Comparison of ENCODE assay signal across 19 cellular contexts in genomic region chr22:49628351-49629023, GRCh38.
DNase-seq lines count a peak whose midpoint lies in the region; ATAC-seq and TF ChIP-seq lines count a peak whose summit lies in the region.
"Had no signal": no experiment of that assay in that cellular context is flagged by ENCODE, and none has a peak within 500 bp of the region (broad histone marks: within the 10 kb centered on the region; RNA-seq: fewer than 3 reads in every experiment).

No MANE protein-coding gene starts in this region.

- H3K36me3 ChIP-seq in HEK293 (ENCODE audit: control insufficient read depth in 2 of 2, insufficient read depth in 1 of 2, low read length in 2 of 2), result no peaks in the 10 kb centered on the region
- H3K36me3 ChIP-seq: colonic mucosa, vagina, WERI-Rb-1 had no signal

- POLR2A ChIA-PET in HEK293 (lab: Yijun Ruan, JAX), result no interaction called here

- no peaks in the 10 kb centered on the region for H3K9me3 ChIP-seq in HEK293 (ENCODE audit: control insufficient read depth, insufficient read depth, low read depth, low read length)
- H3K9me3 ChIP-seq: colonic mucosa, vagina had no signal

- no peak for TF ChIP-seq CTCF in HEK293 (tag by site-specific recombination; IDR thresholded peaks at IDR 0.05)

- no peak overlapping the region for H3K27ac ChIP-seq in HEK293 (ENCODE audit: extremely low read depth, low read depth, low read length)
- H3K27ac ChIP-seq: colonic mucosa, foreskin keratinocyte, HL-60, vagina, WERI-Rb-1 had no signal

- no peak for ATAC-seq in GM18861 (IDR thresholded peaks at IDR 0.05; ENCODE audit: unreplicated experiment)
- ATAC-seq: activated T-cell treated with anti-CD3 and anti-CD28 coated beads, Interleukin-2, amount 50 U/mL, for 4 hours; foreskin keratinocyte had no signal

- peak; percentile 82 for DNase-seq in ELF-1 (ENCODE audit: low read depth, low spot score)
- peak; percentile 33 for DNase-seq in cerebellum (ENCODE audit: low spot score)
- DNase-seq in retina, result peak; percentile 93
- no peak for DNase-seq in NCI-H1417 (lab: John Stamatoyannopoulos, UW)
- no peak for DNase-seq in NCI-H82 treated with DMSO at 0.1 percent for 48 hours (lab: John Stamatoyannopoulos, UW; ENCODE audit: unreplicated experiment)
- DNase-seq: activated CD4-positive, alpha-beta T cell treated with anti-CD3 and anti-CD28 coated beads, Interleukin-2, amount 50 U/mL, for 48 hours; activated T-cell treated with anti-CD3 and anti-CD28 coated beads, Interleukin-2, amount 50 U/mL, for 4 hours; AML-193; colonic mucosa; foreskin keratinocyte; NCI-H446 treated with DMSO at 0.1 percent for 48 hours; occipital lobe; SHP77; stimulated activated CD4-positive, alpha-beta T cell treated with anti-CD3 and anti-CD28 coated beads, Interleukin-2, amount 100 ng/mL, for 24 hours; WERI-Rb-1 had no signal

- H3K4me1 ChIP-seq in HEK293 (ENCODE audit: control insufficient read depth, insufficient read depth, low read length), result no peaks in the 10 kb centered on the region
- H3K4me1 ChIP-seq: foreskin keratinocyte had no signal

- no peak overlapping the region for H3K4me3 ChIP-seq in HEK293 (ENCODE audit: low read depth, low read length)
- H3K4me3 ChIP-seq: colonic mucosa, vagina had no signal

- CTCF ChIA-PET in HEK293 (lab: Yijun Ruan, JAX), result interaction anchor here (0.5 to 0.8 kb wide), 2 partner anchors 15 to 194 kb away, joined by 3 read pairs; no protein-coding TSS in a partner anchor

TF ChIP-seq in HEK293, 187 proteins besides CTCF, POLR2A, EP300 and RAD21 (continues in another document):
- TF ChIP-seq ZIC2 (tag by site-specific recombination; IDR thresholded peaks at IDR 0.05) (peak; percentile 71), ZNF202 (tag by site-specific recombination; IDR thresholded peaks at IDR 0.05; ENCODE audit: borderline replicate concordance) (no peak), ZNF239 (tag by site-specific recombination; IDR thresholded peaks at IDR 0.05) (no peak), ZBTB26 (tag by site-specific recombination; optimal IDR thresholded peaks at IDR 0.05) (no peak), ZNF274 (IDR thresholded peaks at IDR 0.05; ENCODE audit: low read length) (no peak), ZNF274 (tag by site-specific recombination; IDR thresholded peaks at IDR 0.05; ENCODE audit: borderline replicate concordance) (no peak), ZSCAN30 (tag by site-specific recombination; IDR thresholded peaks at IDR 0.05) (no peak), KLF17 (tag by site-specific recombination; IDR thresholded peaks at IDR 0.05) (peak; percentile 55; the same call in 1 of the 2 replicates), ZNF518A (tag by site-specific recombination; conservative IDR thresholded peaks at IDR 0.05; ENCODE audit: low read depth) (no peak), ZNF366 (tag by site-specific recombination; conservative IDR thresholded peaks at IDR 0.05) (no peak), BCL11B (tag by site-specific recombination; IDR thresholded peaks at IDR 0.05; ENCODE audit: low read depth) (no peak), ZNF184 (tag by site-specific recombination; IDR thresholded peaks at IDR 0.05) (no peak), ZFHX2 (tag by site-specific recombination; conservative IDR thresholded peaks at IDR 0.05) (0 out of 2 replicates have a peak, but pooled peaks have one; percentile 6), KLF1 (tag by site-specific recombination; IDR thresholded peaks at IDR 0.05) (0 out of 2 replicates have a peak, but pooled peaks have one; percentile 19), SALL2 (tag by site-specific recombination; IDR thresholded peaks at IDR 0.05; ENCODE audit: borderline replicate concordance) (no peak), ZNF426 (tag by site-specific recombination; IDR thresholded peaks at IDR 0.05) (no peak), ZNF223 (tag by site-specific recombination; IDR thresholded peaks at IDR 0.05) (no peak)

Comparison
In these comparisons a context has a peak if more than half of its experiments do, and no peak if none do; other contexts are left out.
1. DNase-seq: peak in ELF-1 (single experiment), cerebellum (single experiment) and retina (single experiment); none in NCI-H1417 (0 of 3) and NCI-H82 treated with DMSO at 0.1 percent for 48 hours (single experiment).